In the genomic region with DNA sequence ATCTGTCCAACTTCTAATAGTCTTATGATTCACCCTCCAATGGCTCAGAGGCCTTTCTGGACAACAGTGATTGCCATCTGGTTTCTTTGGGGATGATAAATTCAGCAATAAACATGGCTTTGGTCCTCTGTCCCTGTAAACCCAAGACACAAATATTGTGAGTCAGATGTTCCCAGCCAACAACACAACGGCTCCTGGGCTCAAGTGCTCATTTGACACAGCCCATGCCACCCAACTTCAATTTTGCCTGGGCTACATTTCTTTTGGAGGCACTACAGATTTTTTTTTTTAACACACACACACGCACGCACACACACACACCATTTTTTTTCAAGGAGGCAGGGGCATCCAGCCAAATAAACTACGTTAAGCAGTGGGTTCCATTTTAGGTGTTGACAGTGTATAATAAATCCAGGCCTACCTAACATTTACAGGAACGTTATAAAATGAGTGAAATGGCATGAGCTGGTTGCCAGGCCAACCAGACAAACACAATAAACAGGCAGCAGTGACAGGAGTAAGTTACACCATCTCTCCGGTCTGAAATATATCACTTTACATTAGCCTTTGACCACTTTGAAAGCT, we compare ENCODE assay signal across 12 cellular contexts.
DNase-seq lines count a peak whose midpoint lies in the region; ATAC-seq and TF ChIP-seq lines count a peak whose summit lies in the region.
"Had no signal": no experiment of that assay in that cellular context is flagged by ENCODE, and none has a peak within 500 bp of the region (broad histone marks: within the 10 kb centered on the region; RNA-seq: fewer than 3 reads in every experiment).

No MANE protein-coding gene starts in this region.

- no peak overlapping the region for H3K4me3 Mint-ChIP-seq in T-helper 2 cell treated with Interferon-gamma antibody and Interleukin-4, amounts not matched to agents 5 μg/mL and 100 μg/mL, for 36 hours
- no peak overlapping the region for H3K4me3 Mint-ChIP-seq in activated T-helper 2 cell treated with anti-CD3 and anti-CD28 coated beads, Interferon-gamma antibody, Interleukin-2, Interleukin-4, amounts not matched to agents 10 μg/mL and 5 μg/mL and 100 μg/mL, durations not matched to agents 14 hours and 24 hours and 36 hours (ENCODE audit: low read depth)

- H3K27ac Mint-ChIP-seq in T-helper 2 cell treated with Interferon-gamma antibody and Interleukin-4, amounts not matched to agents 5 μg/mL and 100 μg/mL, for 36 hours: no peak overlapping the region
- no peak overlapping the region for H3K27ac Mint-ChIP-seq in activated T-helper 2 cell treated with anti-CD3 and anti-CD28 coated beads, Interferon-gamma antibody, Interleukin-2, Interleukin-4, amounts not matched to agents 10 μg/mL and 5 μg/mL and 100 μg/mL, durations not matched to agents 14 hours and 24 hours and 36 hours

- intact Hi-C loops in activated T-helper 2 cell treated with anti-CD3 and anti-CD28 coated beads, Interferon-gamma antibody, Interleukin-2, Interleukin-4, amounts not matched to agents 10 μg/mL and 5 μg/mL and 100 μg/mL, durations not matched to agents 14 hours and 24 hours and 36 hours (cut with micrococcal nuclease): no loop called here
- intact Hi-C loops in Right ventricle myocardium superior (cut with DNase I): no loop called here

- peak; percentile 88 for ATAC-seq in SK-N-SH treated with all-trans-retinoic acid at 6 μM for 48 hours
- ATAC-seq in GM18517 (IDR thresholded peaks at IDR 0.05; ENCODE audit: unreplicated experiment): no peak
- ATAC-seq in Right ventricle myocardium superior (ENCODE audit: poor library complexity): no peak

- H3K4me1 Mint-ChIP-seq in T-helper 2 cell treated with Interferon-gamma antibody and Interleukin-4, amounts not matched to agents 5 μg/mL and 100 μg/mL, for 36 hours (ENCODE audit: low read depth): no peaks in the 10 kb centered on the region
- H3K4me1 Mint-ChIP-seq in activated T-helper 2 cell treated with anti-CD3 and anti-CD28 coated beads, Interferon-gamma antibody, Interleukin-2, Interleukin-4, amounts not matched to agents 10 μg/mL and 5 μg/mL and 100 μg/mL, durations not matched to agents 14 hours and 24 hours and 36 hours (ENCODE audit: low read depth): no peaks in the 10 kb centered on the region

- H3K4me3 ChIP-seq in AG09309 (ENCODE audit: control insufficient read depth, low read depth, low read length): no peak overlapping the region
- H3K4me3 ChIP-seq: adrenal gland, BLaER1, heart right ventricle had no signal

- H3K9me3 Mint-ChIP-seq in T-helper 2 cell treated with Interferon-gamma antibody and Interleukin-4, amounts not matched to agents 5 μg/mL and 100 μg/mL, for 36 hours: peaks cover 16% of the 10 kb centered on the region
- peaks cover 12% of the 10 kb centered on the region for H3K9me3 Mint-ChIP-seq in activated T-helper 2 cell treated with anti-CD3 and anti-CD28 coated beads, Interferon-gamma antibody, Interleukin-2, Interleukin-4, amounts not matched to agents 10 μg/mL and 5 μg/mL and 100 μg/mL, durations not matched to agents 14 hours and 24 hours and 36 hours

- no peaks in the 10 kb centered on the region for H3K36me3 Mint-ChIP-seq in T-helper 2 cell treated with Interferon-gamma antibody and Interleukin-4, amounts not matched to agents 5 μg/mL and 100 μg/mL, for 36 hours (ENCODE audit: low read depth)
- H3K36me3 Mint-ChIP-seq in activated T-helper 2 cell treated with anti-CD3 and anti-CD28 coated beads, Interferon-gamma antibody, Interleukin-2, Interleukin-4, amounts not matched to agents 10 μg/mL and 5 μg/mL and 100 μg/mL, durations not matched to agents 14 hours and 24 hours and 36 hours (ENCODE audit: low read depth): no peaks in the 10 kb centered on the region

- TF ChIP-seq CTCF in AG09309 (IDR thresholded peaks at IDR 0.05; ENCODE audit: control insufficient read depth, insufficient read depth, low read depth, low read length, missing control alignments): no peak

- DNase-seq in AG09309 (ENCODE audit: low read depth) (peak; percentile 18), NCI-H1092 treated with DMSO at 0.1 percent for 48 hours (lab: John Stamatoyannopoulos, UW) (peak; percentile 95), kidney tubule cell (ENCODE audit: low spot score) (peak; percentile 43), Right ventricle myocardium superior (no peak)
- DNase-seq in T-helper 2 cell treated with Interferon-gamma antibody and Interleukin-4, amounts not matched to agents 5 μg/mL and 100 μg/mL, for 36 hours (ENCODE audit: low spot score): no peak
- DNase-seq in activated T-helper 2 cell treated with anti-CD3 and anti-CD28 coated beads, Interferon-gamma antibody, Interleukin-2, Interleukin-4, amounts not matched to agents 10 μg/mL and 5 μg/mL and 100 μg/mL, durations not matched to agents 14 hours and 24 hours and 36 hours (ENCODE audit: low spot score): no peak
- DNase-seq: H7, heart right ventricle had no signal

- H3K27me3 Mint-ChIP-seq in T-helper 2 cell treated with Interferon-gamma antibody and Interleukin-4, amounts not matched to agents 5 μg/mL and 100 μg/mL, for 36 hours (ENCODE audit: low read depth): no peaks in the 10 kb centered on the region
- no peaks in the 10 kb centered on the region for H3K27me3 Mint-ChIP-seq in activated T-helper 2 cell treated with anti-CD3 and anti-CD28 coated beads, Interferon-gamma antibody, Interleukin-2, Interleukin-4, amounts not matched to agents 10 μg/mL and 5 μg/mL and 100 μg/mL, durations not matched to agents 14 hours and 24 hours and 36 hours (ENCODE audit: low read depth)

TF ChIP-seq in SK-N-SH treated with all-trans-retinoic acid at 6 μM for 48 hours, 23 proteins besides CTCF, POLR2A, EP300 and RAD21:
- 0 out of 2 replicates have a peak, but pooled peaks have one; percentile 9 for TF ChIP-seq RARB (CRISPR knock-in tag; IDR thresholded peaks at IDR 0.05)
- TF ChIP-seq, protein P1, sequence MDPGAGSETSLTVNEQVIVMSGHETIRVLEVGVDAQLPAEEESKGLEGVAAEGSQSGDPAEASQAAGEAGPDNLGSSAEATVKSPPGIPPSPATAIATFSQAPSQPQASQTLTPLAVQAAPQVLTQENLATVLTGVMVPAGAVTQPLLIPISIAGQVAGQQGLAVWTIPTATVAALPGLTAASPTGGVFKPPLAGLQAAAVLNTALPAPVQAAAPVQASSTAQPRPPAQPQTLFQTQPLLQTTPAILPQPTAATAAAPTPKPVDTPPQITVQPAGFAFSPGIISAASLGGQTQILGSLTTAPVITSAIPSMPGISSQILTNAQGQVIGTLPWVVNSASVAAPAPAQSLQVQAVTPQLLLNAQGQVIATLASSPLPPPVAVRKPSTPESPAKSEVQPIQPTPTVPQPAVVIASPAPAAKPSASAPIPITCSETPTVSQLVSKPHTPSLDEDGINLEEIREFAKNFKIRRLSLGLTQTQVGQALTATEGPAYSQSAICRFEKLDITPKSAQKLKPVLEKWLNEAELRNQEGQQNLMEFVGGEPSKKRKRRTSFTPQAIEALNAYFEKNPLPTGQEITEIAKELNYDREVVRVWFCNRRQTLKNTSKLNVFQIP (CRISPR knock-in tag; IDR thresholded peaks at IDR 0.05; ENCODE audit: borderline replicate concordance, low read depth): no peak; the same call in 1 of the 2 replicates
- peak; percentile 91 for TF ChIP-seq ZC3H10 (CRISPR knock-in tag; IDR thresholded peaks at IDR 0.05)
- TF ChIP-seq, protein P2, sequence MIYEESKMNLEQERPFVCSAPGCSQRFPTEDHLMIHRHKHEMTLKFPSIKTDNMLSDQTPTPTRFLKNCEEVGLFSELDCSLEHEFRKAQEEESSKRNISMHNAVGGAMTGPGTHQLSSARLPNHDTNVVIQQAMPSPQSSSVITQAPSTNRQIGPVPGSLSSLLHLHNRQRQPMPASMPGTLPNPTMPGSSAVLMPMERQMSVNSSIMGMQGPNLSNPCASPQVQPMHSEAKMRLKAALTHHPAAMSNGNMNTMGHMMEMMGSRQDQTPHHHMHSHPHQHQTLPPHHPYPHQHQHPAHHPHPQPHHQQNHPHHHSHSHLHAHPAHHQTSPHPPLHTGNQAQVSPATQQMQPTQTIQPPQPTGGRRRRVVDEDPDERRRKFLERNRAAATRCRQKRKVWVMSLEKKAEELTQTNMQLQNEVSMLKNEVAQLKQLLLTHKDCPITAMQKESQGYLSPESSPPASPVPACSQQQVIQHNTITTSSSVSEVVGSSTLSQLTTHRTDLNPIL (CRISPR knock-in tag; IDR thresholded peaks at IDR 0.05; ENCODE audit: low read depth): 0 out of 2 replicates have a peak, but pooled peaks have one; percentile 31
- TF ChIP-seq, protein P3, sequence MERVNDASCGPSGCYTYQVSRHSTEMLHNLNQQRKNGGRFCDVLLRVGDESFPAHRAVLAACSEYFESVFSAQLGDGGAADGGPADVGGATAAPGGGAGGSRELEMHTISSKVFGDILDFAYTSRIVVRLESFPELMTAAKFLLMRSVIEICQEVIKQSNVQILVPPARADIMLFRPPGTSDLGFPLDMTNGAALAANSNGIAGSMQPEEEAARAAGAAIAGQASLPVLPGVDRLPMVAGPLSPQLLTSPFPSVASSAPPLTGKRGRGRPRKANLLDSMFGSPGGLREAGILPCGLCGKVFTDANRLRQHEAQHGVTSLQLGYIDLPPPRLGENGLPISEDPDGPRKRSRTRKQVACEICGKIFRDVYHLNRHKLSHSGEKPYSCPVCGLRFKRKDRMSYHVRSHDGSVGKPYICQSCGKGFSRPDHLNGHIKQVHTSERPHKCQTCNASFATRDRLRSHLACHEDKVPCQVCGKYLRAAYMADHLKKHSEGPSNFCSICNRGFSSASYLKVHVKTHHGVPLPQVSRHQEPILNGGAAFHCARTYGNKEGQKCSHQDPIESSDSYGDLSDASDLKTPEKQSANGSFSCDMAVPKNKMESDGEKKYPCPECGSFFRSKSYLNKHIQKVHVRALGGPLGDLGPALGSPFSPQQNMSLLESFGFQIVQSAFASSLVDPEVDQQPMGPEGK (CRISPR knock-in tag; IDR thresholded peaks at IDR 0.05; ENCODE audit: borderline replicate concordance): peak; percentile 86; the same call in 1 of the 2 replicates
- no peak for TF ChIP-seq OSR1 (CRISPR knock-in tag; IDR thresholded peaks at IDR 0.05)
- no peak for TF ChIP-seq CSDC2 (CRISPR knock-in tag; IDR thresholded peaks at IDR 0.05)
- peak; percentile 78; the same call in 1 of the 2 replicates for TF ChIP-seq TOX (CRISPR knock-in tag; IDR thresholded peaks at IDR 0.05; ENCODE audit: borderline replicate concordance)
- TF ChIP-seq ARNTL (CRISPR knock-in tag; IDR thresholded peaks at IDR 0.05; ENCODE audit: borderline replicate concordance, low read depth): no peak
- peak; percentile 82 for TF ChIP-seq ISL1 (CRISPR knock-in tag; IDR thresholded peaks at IDR 0.05)
- no peak for TF ChIP-seq GLIS3 (CRISPR knock-in tag; IDR thresholded peaks at IDR 0.05)

Comparison
In these comparisons a context has a peak if more than half of its experiments do, and no peak if none do; other contexts are left out.
1. DNase-seq: peak in AG09309 (single experiment), NCI-H1092 treated with DMSO at 0.1 percent for 48 hours (single experiment) and kidney tubule cell (single experiment); none in T-helper 2 cell treated with Interferon-gamma antibody and Interleukin-4, amounts not matched to agents 5 μg/mL and 100 μg/mL, for 36 hours (single experiment), activated T-helper 2 cell treated with anti-CD3 and anti-CD28 coated beads, Interferon-gamma antibody, Interleukin-2, Interleukin-4, amounts not matched to agents 10 μg/mL and 5 μg/mL and 100 μg/mL, durations not matched to agents 14 hours and 24 hours and 36 hours (single experiment) and Right ventricle myocardium superior (single experiment).